Comparison of ENCODE assay signal across 19 cellular contexts in the genomic region with DNA sequence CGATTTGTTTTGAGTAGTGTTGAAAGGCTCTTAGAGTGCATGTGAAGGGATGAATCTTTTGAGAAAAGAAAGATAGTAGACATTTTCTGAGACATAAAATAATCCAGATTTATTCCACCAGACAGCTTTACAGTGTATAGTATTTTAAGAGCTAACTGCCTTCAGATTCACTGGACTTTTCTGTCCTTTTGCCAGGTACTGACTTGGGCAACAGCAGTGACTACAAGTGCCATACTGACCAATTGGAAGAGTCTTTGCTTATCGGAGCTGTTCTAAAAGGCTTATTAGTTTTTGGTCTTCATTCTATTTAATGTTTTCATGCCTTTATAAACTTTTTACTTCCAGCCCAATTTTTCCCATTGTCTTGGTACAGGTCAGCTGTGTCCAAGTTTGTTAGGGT. TPM values are rescaled to one million over a fixed set of nuclear protein-coding genes. Genes with fewer than 3 reads are reported as not detected.
DNase-seq lines count a peak whose midpoint lies in the region; ATAC-seq and TF ChIP-seq lines count a peak whose summit lies in the region.
"Had no signal": no experiment of that assay in that cellular context is flagged by ENCODE, and none has a peak within 500 bp of the region (broad histone marks: within the 10 kb centered on the region; RNA-seq: fewer than 3 reads in every experiment).

No MANE protein-coding gene starts in this region.

- intact Hi-C loops in PC-9 (cut with micrococcal nuclease; ENCODE audit: unreplicated experiment), result no loop called here
- intact Hi-C loops in tibial artery (cut with DNase I; ENCODE audit: low total_unique reads), result no loop called here

- H3F3A ChIP-seq in PC-9 (ENCODE audit: insufficient read depth, low read depth), result 0 out of 2 replicates have a peak, but pooled peaks cover 6% of the 10 kb centered on the region

- ATAC-seq in HG02588 (IDR thresholded peaks at IDR 0.05; ENCODE audit: unreplicated experiment), result no peak
- no peak for ATAC-seq in foreskin keratinocyte
- ATAC-seq: A549; CD8-positive, alpha-beta T cell had no signal

- TF ChIP-seq CTCF in PC-9 (conservative IDR thresholded peaks at IDR 0.05) (no peak), fibroblast of the aortic adventitia (IDR thresholded peaks at IDR 0.05; ENCODE audit: insufficient read depth, low read length) (no peak), neutrophil (IDR thresholded peaks at IDR 0.05) (no peak), tibial artery (IDR thresholded peaks at IDR 0.05) (no peak), foreskin keratinocyte (conservative IDR thresholded peaks at IDR 0.05) (no peak)

- no peaks in the 10 kb centered on the region for H3K9me3 ChIP-seq in PC-9 (ENCODE audit: insufficient read depth, low read depth)
- H3K9me3 ChIP-seq in neutrophil, result no peaks in the 10 kb centered on the region
- no peaks in the 10 kb centered on the region for H3K9me3 ChIP-seq in tibial artery
- H3K9me3 ChIP-seq: A549; BLaER1 treated with 17β-estradiol and CSF1 and Interleukin-3, amounts not matched to agents 10 nM and 100 nM; Caco-2 had no signal

- POLR2A ChIA-PET in PC-9 (lab: Charles Lee; ENCODE audit: unreplicated experiment), result interaction anchor here (0.5 kb wide), 1 partner anchor 558 kb away, joined by 22 read pairs; no protein-coding TSS in a partner anchor

- H2AFZ ChIP-seq in PC-9, result no peak overlapping the region

- H3K36me3 ChIP-seq in PC-9 (ENCODE audit: low read depth) (no peaks in the 10 kb centered on the region; the same call in 1 of the 2 replicates), neutrophil (peaks cover 18% of the 10 kb centered on the region), tibial artery (no peaks in the 10 kb centered on the region)

- H3K27me3 ChIP-seq in PC-9 (ENCODE audit: insufficient read depth, low read depth) (no peaks in the 10 kb centered on the region), neutrophil (no peaks in the 10 kb centered on the region), tibial artery (no peaks in the 10 kb centered on the region), foreskin keratinocyte (no peaks in the 10 kb centered on the region)
- H3K27me3 ChIP-seq: BLaER1 treated with 17β-estradiol and CSF1 and Interleukin-3, amounts not matched to agents 10 nM and 100 nM had no signal

- H3K4me1 ChIP-seq in PC-9 (replicated peaks; ENCODE audit: insufficient read depth) (0 out of 2 replicates have a peak, but pooled peaks cover 4% of the 10 kb centered on the region), neutrophil (ENCODE audit: control insufficient read depth in 1 of 2, insufficient read depth in 1 of 2, low read depth in 1 of 2, low read length in 1 of 2) (peaks cover 19 to 33% of the 10 kb centered on the region in 2 experiments), tibial artery (peaks cover 0 to 17% (median 0%) of the 10 kb centered on the region in 4 donors), foreskin keratinocyte (peaks cover 4% of the 10 kb centered on the region)

- peaks cover 56% of the 10 kb centered on the region for H3K79me2 ChIP-seq in PC-9 (ENCODE audit: low read depth)

- H3K4me3 ChIP-seq in PC-9, result no peak overlapping the region
- no peak overlapping the region for H3K4me3 ChIP-seq in fibroblast of the aortic adventitia (ENCODE audit: low read depth, low read length)
- H3K4me3 ChIP-seq in neutrophil (ENCODE audit: low read depth in 1 of 2, low read length in 1 of 2), result no peak overlapping the region
- no peak overlapping the region for H3K4me3 ChIP-seq in tibial artery
- H3K4me3 ChIP-seq: A549; BLaER1 treated with 17β-estradiol and CSF1 and Interleukin-3, amounts not matched to agents 10 nM and 100 nM had no signal

- CTCF ChIA-PET in PC-9 (lab: Charles Lee), result no interaction called here

- H3K9me2 ChIP-seq in PC-9 (ENCODE audit: insufficient read depth), result no peaks in the 10 kb centered on the region

- DNase-seq in PC-9 (no peak), fibroblast of gingiva (ENCODE audit: low read depth) (peak; percentile 20), fibroblast of the aortic adventitia (ENCODE audit: low read depth) (peak; percentile 54), tibial artery (no peak), foreskin keratinocyte (no peak), activated T-cell treated with anti-CD3 and anti-CD28 coated beads for 4 hours (no peak)
- DNase-seq: AML-193; Caco-2; Calu3; CD4-positive, alpha-beta T cell; CD8-positive, alpha-beta T cell; DMS79 treated with DMSO at 0.1 percent for 48 hours; GF-D8 had no signal

- BruUV-seq in PC-9 (replicated peaks; lab: Mats Ljungman, UMichigan), result no TSS peak

- H4K20me1 ChIP-seq in PC-9 (ENCODE audit: insufficient read depth), result peaks cover 29% of the 10 kb centered on the region; the same call in 1 of the 2 replicates

- H3K27ac ChIP-seq in PC-9, result 0 out of 2 replicates have a peak overlapping the region, but pooled peaks have one; percentile 6
- H3K27ac ChIP-seq in neutrophil, result peak overlapping the region; percentile 6
- H3K27ac ChIP-seq in tibial artery, result no peak overlapping the region
- no peak overlapping the region for H3K27ac ChIP-seq in foreskin keratinocyte
- H3K27ac ChIP-seq: 22Rv1; A549; BLaER1 treated with 17β-estradiol and CSF1 and Interleukin-3, amounts not matched to agents 10 nM and 100 nM; C4-2B had no signal

- H3K4me2 ChIP-seq in PC-9, result no peak overlapping the region
- H3K4me2 ChIP-seq: A549; BLaER1 treated with 17β-estradiol and CSF1 and Interleukin-3, amounts not matched to agents 10 nM and 100 nM had no signal

RNA-seq across cellular contexts. Expression of a gene that starts 32.5 kb away (rescaled TPM):
- total RNA-seq in PC-9 (2021) (220 and 279 TPM in 2 replicates), fibroblast of the aortic adventitia (ENCODE audit: low replicate concordance) (151 and 168 TPM in 2 replicates), foreskin keratinocyte (56.5 and 57.1 TPM in 2 replicates)
- polyA plus RNA-seq in foreskin keratinocyte, result 39.0 and 43.5 TPM in 2 replicates

RNA-seq across cellular contexts. Expression of a gene that starts 42.6 kb away (rescaled TPM):
- total RNA-seq in PC-9 (2021), result 78.5 and 98.3 TPM in 2 replicates
- 298 and 320 TPM in 2 replicates for total RNA-seq in fibroblast of the aortic adventitia (ENCODE audit: low replicate concordance)
- total RNA-seq in foreskin keratinocyte, result 43.0 and 50.4 TPM in 2 replicates
- 20.4 and 20.8 TPM in 2 replicates for polyA plus RNA-seq in foreskin keratinocyte

RNA-seq across cellular contexts. Expression of a gene that starts 54.8 kb away (rescaled TPM):
- total RNA-seq in PC-9 (2021) (16.6 and 19.3 TPM in 2 replicates), fibroblast of the aortic adventitia (ENCODE audit: low replicate concordance) (13.2 and 62.7 TPM in 2 replicates), foreskin keratinocyte (5.4 and 5.6 TPM in 2 replicates)
- polyA plus RNA-seq in foreskin keratinocyte, result 2.4 and 2.5 TPM in 2 replicates

Comparison
In these comparisons a context has a peak if more than half of its experiments do, and no peak if none do; other contexts are left out.
1. DNase-seq: peak in fibroblast of gingiva (single experiment) and fibroblast of the aortic adventitia (single experiment); none in PC-9 (0 of 2), tibial artery (0 of 2), foreskin keratinocyte (0 of 2) and activated T-cell treated with anti-CD3 and anti-CD28 coated beads for 4 hours (single experiment).
2. H3K27ac ChIP-seq: peak in PC-9 (single experiment) and neutrophil (single experiment); none in tibial artery (0 of 2) and foreskin keratinocyte (single experiment).